ENCODE assay signal across 8 cellular contexts in genomic region chr14:91113829-91114078, GRCh38. TPM values are rescaled to one million over a fixed set of nuclear protein-coding genes. Genes with fewer than 3 reads are reported as not detected.
DNase-seq lines count a peak whose midpoint lies in the region; ATAC-seq and TF ChIP-seq lines count a peak whose summit lies in the region.

Gene DGLUCY (plus strand): TSS chr14:91114073. CDS start chr14:91160295, 46,222 bp downstream.

- CTCF ChIA-PET in activated CD8-positive, alpha-beta memory T cell treated with anti-CD3 and anti-CD28 coated beads for 36 hours (lab: Charles Lee), result interaction anchor here (1.0 to 3.2 kb wide), 7 partner anchors 13 to 211 kb away, joined by 3 to 18 read pairs (median 5); partner anchors contain the start of gene RPS6KA5

- H3K4me3 ChIP-seq in brain microvascular endothelial cell (ENCODE audit: low read depth, low read length) (peak within 1 kb of the TSS; percentile 56), spleen (peak within 1 kb of the TSS; percentile 60 to 89 (median 70))

- in situ Hi-C loops in brain microvascular endothelial cell (cut with HindIII; ENCODE audit: low pct_ligation_motif_present, low sequenced_read_pairs), result no loop called here

- peaks cover 29 to 77% (median 53%) of the 10 kb centered on the region in 6 donors for H3K4me1 ChIP-seq in spleen

- POLR2A ChIA-PET in activated CD8-positive, alpha-beta memory T cell treated with anti-CD3 and anti-CD28 coated beads for 36 hours (lab: Charles Lee), result interaction anchor here (0.6 to 4.9 kb wide), 5 partner anchors 45 to 144 kb away, joined by 3 to 81 read pairs (median 3); partner anchors contain the start of gene RPS6KA5

- TF ChIP-seq POLR2A in spleen (IDR thresholded peaks at IDR 0.05), result no peak

- peak; percentile 78 for ATAC-seq in HG02798 (IDR thresholded peaks at IDR 0.05; ENCODE audit: poor library complexity, unreplicated experiment)

- TF ChIP-seq CTCF in brain microvascular endothelial cell (IDR thresholded peaks at IDR 0.05; ENCODE audit: low read depth, low read length, missing control alignments) (no peak), spleen (IDR thresholded peaks at IDR 0.05 in 8 of 11, conservative IDR thresholded peaks at IDR 0.05 in 3 of 11) (no peak)

- 0 to 1% (median 0%) methylated on average over 3 to 5 of the region's 5 CpGs for WGBS in spleen, 5 donors

- H3K27ac ChIP-seq in brain microvascular endothelial cell (peak within 1 kb of the TSS; percentile 69), spleen (peak within 1 kb of the TSS; percentile 90 to 98 (median 98))

- H3K9me3 ChIP-seq in spleen, result peaks cover 0 to under 1% (median 0%) of the 10 kb centered on the region in 8 donors

- no peak for DNase-seq in activated CD8-positive, alpha-beta memory T cell treated with anti-CD3 and anti-CD28 coated beads for 24 hours
- DNase-seq in NCI-H82 (lab: John Stamatoyannopoulos, UW) (peak; percentile 87), brain microvascular endothelial cell (no peak), iPS-NIHi11 (ENCODE audit: low spot score) (peak; percentile 90), spleen (peak; percentile 96), epidermal melanocyte (ENCODE audit: insufficient read length, low spot score) (no peak)

- H3K27me3 ChIP-seq in brain microvascular endothelial cell (replicated peaks) (no peaks in the 10 kb centered on the region), spleen (replicated peaks in 1 of 7) (no peaks in the 10 kb centered on the region)

- no peaks in the 10 kb centered on the region for H3K36me3 ChIP-seq in brain microvascular endothelial cell (replicated peaks)
- H3K36me3 ChIP-seq in spleen, result peaks cover 0 to 16% (median 0%) of the 10 kb centered on the region in 6 donors

- intact Hi-C loops in spleen (cut with DNase I; ENCODE audit: low total_unique reads), result no loop called here

RNA-seq across cellular contexts. Expression of gene DGLUCY, which starts in this region (rescaled TPM):
- 10 to 100 TPM; 41.1 to 44.5 TPM for total RNA-seq in activated CD8-positive, alpha-beta memory T cell treated with anti-CD3 and anti-CD28 coated beads for 36 hours
- 100 to 1,000 TPM in 5 of 7 donors, 10 to 100 TPM in 2; 83.2 to 134 (median 106) TPM for total RNA-seq in spleen
- 10 to 100 TPM; 24.1 to 42.9 (median 35.0) TPM for polyA plus RNA-seq in spleen

Comparison
In these comparisons a context has a peak if more than half of its experiments do, and no peak if none do; other contexts are left out.
1. DNase-seq: peak in NCI-H82 (single experiment), iPS-NIHi11 (single experiment) and spleen (single experiment); none in activated CD8-positive, alpha-beta memory T cell treated with anti-CD3 and anti-CD28 coated beads for 24 hours (single experiment), brain microvascular endothelial cell (single experiment) and epidermal melanocyte (single experiment).